ENCODE assay signal across 24 cellular contexts in the genomic region with DNA sequence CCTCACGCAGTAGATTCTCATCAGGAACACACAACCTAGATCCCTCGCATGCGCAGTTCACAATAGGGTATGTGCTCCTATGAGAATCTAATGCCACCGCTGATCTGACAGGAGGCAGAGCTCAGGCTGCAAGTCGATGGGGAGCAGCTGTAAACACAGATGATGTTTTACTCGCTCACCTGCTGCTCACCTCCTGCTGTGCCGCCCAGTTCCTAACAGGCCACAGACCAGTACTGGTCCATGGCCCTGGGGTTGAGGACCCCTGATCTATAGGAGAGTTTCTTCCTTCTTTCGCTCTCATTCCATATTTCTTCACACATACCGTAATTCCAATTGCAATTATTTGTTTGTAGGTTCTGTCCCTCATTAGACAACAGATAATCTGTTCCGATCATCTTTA.
DNase-seq lines count a peak whose midpoint lies in the region; ATAC-seq lines count a peak whose summit lies in the region.
"Had no signal": no experiment of that assay in that cellular context is flagged by ENCODE, and none has a peak within 500 bp of the region (broad histone marks: within the 10 kb centered on the region; RNA-seq: fewer than 3 reads in every experiment).

No MANE protein-coding gene starts in this region.

- DNase-seq in NCI-H345 (lab: John Stamatoyannopoulos, UW) (peak; percentile 26), NCI-H345 treated with DMSO at 0.1 percent for 48 hours (lab: John Stamatoyannopoulos, UW; ENCODE audit: unreplicated experiment) (no peak), NCI-H1930 (lab: John Stamatoyannopoulos, UW) (peak; percentile 32 to 42), SHP77 treated with DMSO at 0.1 percent for 48 hours (lab: John Stamatoyannopoulos, UW) (peak; percentile 82), retina (peak; percentile 28), left ventricle myocardium superior (no peak), mucosa of gallbladder (ENCODE audit: low spot score) (no peak)
- DNase-seq: DMS79, EL, GDM1, GM23248, H9, HFFc6, Kasumi-1, MV-4-11, NCI-H1105, NCI-H1694 treated with DMSO at 0.1 percent for 48 hours, NCI-H2081 treated with DMSO at 0.1 percent for 48 hours, NCI-H748 treated with DMSO at 0.1 percent for 48 hours, PC-3, T-helper 1 cell had no signal

- intact Hi-C loops in left ventricle myocardium superior (cut with micrococcal nuclease) = no loop called here

- ATAC-seq in HG03097 (IDR thresholded peaks at IDR 0.05; ENCODE audit: low FRiP score, unreplicated experiment) (no peak), left ventricle myocardium superior (no peak)
- ATAC-seq: GM12878, PC-3, Right ventricle myocardium inferior had no signal

Comparison
In these comparisons a context has a peak if more than half of its experiments do, and no peak if none do; other contexts are left out.
1. DNase-seq: peak in NCI-H345 (single experiment), NCI-H1930 (2 of 2), SHP77 treated with DMSO at 0.1 percent for 48 hours (single experiment) and retina (single experiment); none in NCI-H345 treated with DMSO at 0.1 percent for 48 hours (single experiment), left ventricle myocardium superior (single experiment) and mucosa of gallbladder (single experiment).